In genomic region chr5:32312682-32313523, GRCh38 we compare ENCODE assay signal across 2 cellular contexts.
A peak's percentile ranks its signal among the peaks of the same experiment; 100 is the strongest.
TF ChIP-seq lines count a peak whose summit lies in the region.

A gene with protein sequence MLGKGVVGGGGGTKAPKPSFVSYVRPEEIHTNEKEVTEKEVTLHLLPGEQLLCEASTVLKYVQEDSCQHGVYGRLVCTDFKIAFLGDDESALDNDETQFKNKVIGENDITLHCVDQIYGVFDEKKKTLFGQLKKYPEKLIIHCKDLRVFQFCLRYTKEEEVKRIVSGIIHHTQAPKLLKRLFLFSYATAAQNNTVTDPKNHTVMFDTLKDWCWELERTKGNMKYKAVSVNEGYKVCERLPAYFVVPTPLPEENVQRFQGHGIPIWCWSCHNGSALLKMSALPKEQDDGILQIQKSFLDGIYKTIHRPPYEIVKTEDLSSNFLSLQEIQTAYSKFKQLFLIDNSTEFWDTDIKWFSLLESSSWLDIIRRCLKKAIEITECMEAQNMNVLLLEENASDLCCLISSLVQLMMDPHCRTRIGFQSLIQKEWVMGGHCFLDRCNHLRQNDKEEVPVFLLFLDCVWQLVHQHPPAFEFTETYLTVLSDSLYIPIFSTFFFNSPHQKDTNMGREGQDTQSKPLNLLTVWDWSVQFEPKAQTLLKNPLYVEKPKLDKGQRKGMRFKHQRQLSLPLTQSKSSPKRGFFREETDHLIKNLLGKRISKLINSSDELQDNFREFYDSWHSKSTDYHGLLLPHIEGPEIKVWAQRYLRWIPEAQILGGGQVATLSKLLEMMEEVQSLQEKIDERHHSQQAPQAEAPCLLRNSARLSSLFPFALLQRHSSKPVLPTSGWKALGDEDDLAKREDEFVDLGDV (minus strand): TSS chr5:32312939. CDS start chr5:32312838, 101 bp downstream.

TF ChIP-seq in IMR-90, 13 proteins besides CTCF, POLR2A, EP300 and RAD21:
- peak; percentile 68; the same call in 1 of the 2 replicates for TF ChIP-seq MAZ (IDR thresholded peaks at IDR 0.05; ENCODE audit: borderline replicate concordance, low read depth, low read length)
- no peak for TF ChIP-seq SMC3 (IDR thresholded peaks at IDR 0.05; ENCODE audit: low read depth, low read length)
- TF ChIP-seq RFX5 (IDR thresholded peaks at IDR 0.05; ENCODE audit: low read depth, low read length), result peak; percentile 77
- TF ChIP-seq MAFK (IDR thresholded peaks at IDR 0.05; ENCODE audit: low read depth, low read length), result no peak
- TF ChIP-seq MXI1 (IDR thresholded peaks at IDR 0.05; ENCODE audit: borderline replicate concordance, low read depth, low read length), result peak; percentile 58; the same call in 1 of the 2 replicates
- TF ChIP-seq, protein P1, sequence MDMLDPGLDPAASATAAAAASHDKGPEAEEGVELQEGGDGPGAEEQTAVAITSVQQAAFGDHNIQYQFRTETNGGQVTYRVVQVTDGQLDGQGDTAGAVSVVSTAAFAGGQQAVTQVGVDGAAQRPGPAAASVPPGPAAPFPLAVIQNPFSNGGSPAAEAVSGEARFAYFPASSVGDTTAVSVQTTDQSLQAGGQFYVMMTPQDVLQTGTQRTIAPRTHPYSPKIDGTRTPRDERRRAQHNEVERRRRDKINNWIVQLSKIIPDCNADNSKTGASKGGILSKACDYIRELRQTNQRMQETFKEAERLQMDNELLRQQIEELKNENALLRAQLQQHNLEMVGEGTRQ (IDR thresholded peaks at IDR 0.05; ENCODE audit: low read depth, low read length), result peak; percentile 28; the same call in 1 of the 2 replicates
- TF ChIP-seq, protein P2, sequence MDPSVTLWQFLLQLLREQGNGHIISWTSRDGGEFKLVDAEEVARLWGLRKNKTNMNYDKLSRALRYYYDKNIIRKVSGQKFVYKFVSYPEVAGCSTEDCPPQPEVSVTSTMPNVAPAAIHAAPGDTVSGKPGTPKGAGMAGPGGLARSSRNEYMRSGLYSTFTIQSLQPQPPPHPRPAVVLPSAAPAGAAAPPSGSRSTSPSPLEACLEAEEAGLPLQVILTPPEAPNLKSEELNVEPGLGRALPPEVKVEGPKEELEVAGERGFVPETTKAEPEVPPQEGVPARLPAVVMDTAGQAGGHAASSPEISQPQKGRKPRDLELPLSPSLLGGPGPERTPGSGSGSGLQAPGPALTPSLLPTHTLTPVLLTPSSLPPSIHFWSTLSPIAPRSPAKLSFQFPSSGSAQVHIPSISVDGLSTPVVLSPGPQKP (IDR thresholded peaks at IDR 0.05; ENCODE audit: borderline replicate concordance, low read depth, low read length), result no peak
- no peak for TF ChIP-seq RCOR1 (IDR thresholded peaks at IDR 0.05; ENCODE audit: insufficient replicate concordance, low read length)
- no peak for TF ChIP-seq CEBPB (IDR thresholded peaks at IDR 0.05; ENCODE audit: low read depth, low read length)
- TF ChIP-seq NFE2L2 (IDR thresholded peaks at IDR 0.05; ENCODE audit: low read depth, low read length), result no peak
- TF ChIP-seq FOS (IDR thresholded peaks at IDR 0.05; ENCODE audit: low read depth, low read length), result peak; percentile 65; the same call in 1 of the 2 replicates
- TF ChIP-seq CHD1 (IDR thresholded peaks at IDR 0.05; ENCODE audit: low read depth, low read length), result no peak
- TF ChIP-seq BHLHE40 (IDR thresholded peaks at IDR 0.05; ENCODE audit: low read depth, low read length), result peak; percentile 94

TF ChIP-seq in endothelial cell of umbilical vein, 7 proteins besides CTCF, POLR2A, EP300 and RAD21:
- no peak for TF ChIP-seq EZH2 (IDR thresholded peaks at IDR 0.05; ENCODE audit: borderline replicate concordance, low read depth, low read length, severe bottlenecking)
- no peak for TF ChIP-seq FOS (IDR thresholded peaks at IDR 0.05; ENCODE audit: borderline replicate concordance, insufficient read depth, low read length)
- peak; percentile 83 for TF ChIP-seq POLR2AphosphoS5 (IDR thresholded peaks at IDR 0.05; ENCODE audit: insufficient read depth, low read depth, low read length)
- TF ChIP-seq MAX (IDR thresholded peaks at IDR 0.05; ENCODE audit: insufficient read depth, insufficient read length), result no peak
- no peak for TF ChIP-seq MYC (IDR thresholded peaks at IDR 0.05; ENCODE audit: low read depth, low read length)
